In genomic region chr5:158837908-158838307, GRCh38 we compare ENCODE assay signal across 11 cellular contexts.
"Had no signal": no experiment of that assay in that cellular context is flagged by ENCODE, and none has a peak within 500 bp of the region (broad histone marks: within the 10 kb centered on the region; RNA-seq: fewer than 3 reads in every experiment).

No MANE protein-coding gene starts in this region.

- H3K79me2 ChIP-seq: parathyroid adenoma had no signal

- H3K4me1 ChIP-seq: parathyroid adenoma, upper lobe of right lung had no signal

- H3K27me3 ChIP-seq: cardiac muscle cell, heart right ventricle, upper lobe of right lung had no signal

- H3K4me3 ChIP-seq: cardiac muscle cell, heart right ventricle, upper lobe of right lung had no signal

- H3K27ac ChIP-seq: cardiac muscle cell, parathyroid adenoma, upper lobe of right lung had no signal

- H3K36me3 ChIP-seq: cardiac muscle cell, upper lobe of right lung had no signal

- H2AFZ ChIP-seq: parathyroid adenoma had no signal

- H3K9ac ChIP-seq: parathyroid adenoma had no signal

- H3K9me3 ChIP-seq: heart right ventricle, upper lobe of right lung had no signal

- ATAC-seq: activated CD8-positive, alpha-beta memory T cell treated with anti-CD3 and anti-CD28 coated beads, Interleukin-2, amount 10 ng/mL, durations not matched to agents 7 days and 5 days; natural killer cell; upper lobe of right lung; WTC11 had no signal

- DNase-seq: activated CD4-positive, alpha-beta memory T cell treated with anti-CD3 and anti-CD28 coated beads, Interleukin-2, amount 10 ng/mL, durations not matched to agents 7 days and 5 days; activated CD4-positive, alpha-beta T cell treated with anti-CD3 and anti-CD28 coated beads for 4 hours; activated CD8-positive, alpha-beta memory T cell treated with anti-CD3 and anti-CD28 coated beads, Interleukin-2, amount 10 ng/mL, durations not matched to agents 7 days and 5 days; amniotic stem cell; heart right ventricle; natural killer cell; stimulated activated CD4-positive, alpha-beta T cell treated with anti-CD3 and anti-CD28 coated beads, Interleukin-2, amount 100 ng/mL, for 24 hours; upper lobe of right lung had no signal
